9 cellular contexts compared by ENCODE assay signal in genomic region chr12:54017845-54018607, GRCh38. TPM values are rescaled to one million over a fixed set of nuclear protein-coding genes. Genes with fewer than 3 reads are reported as not detected.
DNase-seq lines count a peak whose midpoint lies in the region; ATAC-seq and TF ChIP-seq lines count a peak whose summit lies in the region.
"Had no signal": no experiment of that assay in that cellular context is flagged by ENCODE, and none has a peak within 500 bp of the region (broad histone marks: within the 10 kb centered on the region; RNA-seq: fewer than 3 reads in every experiment).

No MANE protein-coding gene starts in this region.

- DNase-seq in DMS53 treated with DMSO at 0.1 percent for 48 hours (lab: John Stamatoyannopoulos, UW; ENCODE audit: unreplicated experiment): peak; percentile 67
- DNase-seq in Jurkat, Clone E6-1 (ENCODE audit: low read depth, low spot score): peak; percentile 95
- DNase-seq in RPMI7951 (ENCODE audit: low read depth): peak; percentile 94
- peak; percentile 70 for DNase-seq in activated gamma-delta T cell (lab: John Stamatoyannopoulos, UW)
- peak; percentile 79 for DNase-seq in glutamatergic neuron
- peak; percentile 79 to 87 for DNase-seq in tibial nerve (ENCODE audit: low spot score in 2 of 2)

- H3K27ac Mint-ChIP-seq in glutamatergic neuron (ENCODE audit: unreplicated experiment): no peak overlapping the region

- H3K27me3 Mint-ChIP-seq in glutamatergic neuron (ENCODE audit: unreplicated experiment): peaks cover 46% of the 10 kb centered on the region

- H3K9me3 Mint-ChIP-seq in glutamatergic neuron (ENCODE audit: unreplicated experiment): peaks cover 4% of the 10 kb centered on the region

- H2AFZ ChIP-seq in parathyroid adenoma: peak overlapping the region; percentile 56

- H3K79me2 ChIP-seq in parathyroid adenoma: no peaks in the 10 kb centered on the region

- H3K4me3 Mint-ChIP-seq in glutamatergic neuron (ENCODE audit: unreplicated experiment): peak overlapping the region; percentile 88

- no peaks in the 10 kb centered on the region for H3K4me1 ChIP-seq in parathyroid adenoma
- H3K4me1 ChIP-seq in tibial nerve: peaks cover 0 to 82% (median 21%) of the 10 kb centered on the region in 4 donors

- TF ChIP-seq EP300 in tibial nerve (IDR thresholded peaks at IDR 0.05): peak in 1 of 2 donors; percentile 95

- peak overlapping the region; percentile 86 for H3K4me3 ChIP-seq in Jurkat, Clone E6-1 (ENCODE audit: low read length)
- H3K4me3 ChIP-seq in parathyroid adenoma (ENCODE audit: low read depth, low read length): peak overlapping the region; percentile 41
- peak overlapping the region; percentile 53 to 74 (median 62) for H3K4me3 ChIP-seq in tibial nerve

- H3K27ac ChIP-seq in parathyroid adenoma: no peak overlapping the region
- H3K27ac ChIP-seq in tibial nerve: peak overlapping the region; percentile 87 to 99 (median 96)
- H3K27ac ChIP-seq: neutrophil had no signal

- no peak for TF ChIP-seq CTCF in glutamatergic neuron (IDR thresholded peaks at IDR 0.05; ENCODE audit: partially characterized antibody, unreplicated experiment)
- TF ChIP-seq CTCF in parathyroid adenoma (IDR thresholded peaks at IDR 0.05): no peak
- no peak for TF ChIP-seq CTCF in tibial nerve (IDR thresholded peaks at IDR 0.05)

- TF ChIP-seq POLR2A in tibial nerve (IDR thresholded peaks at IDR 0.05): peak; percentile 41 to 77

- WGBS in tibial nerve, 2 donors: 3 to 5% methylated on average over 35 to 36 of the region's 41 CpGs

- H3K27me3 ChIP-seq in parathyroid adenoma (ENCODE audit: control insufficient read depth, insufficient read depth, low read length) (peaks cover 16% of the 10 kb centered on the region), tibial nerve (peaks cover 0 to 41% of the 10 kb centered on the region in 2 donors)

- ATAC-seq in GM21529 (IDR thresholded peaks at IDR 0.05; ENCODE audit: unreplicated experiment): peak; percentile 73

- H3K4me1 Mint-ChIP-seq in glutamatergic neuron (ENCODE audit: low read depth, unreplicated experiment): peaks cover 9% of the 10 kb centered on the region

- H3K36me3 Mint-ChIP-seq in glutamatergic neuron (ENCODE audit: unreplicated experiment): no peaks in the 10 kb centered on the region

- H3K9ac ChIP-seq in parathyroid adenoma: no peak overlapping the region

- H3K36me3 ChIP-seq in parathyroid adenoma (ENCODE audit: control insufficient read depth, insufficient read depth, low read length) (no peaks in the 10 kb centered on the region), tibial nerve (no peaks in the 10 kb centered on the region)
- H3K36me3 ChIP-seq: neutrophil had no signal

- peak overlapping the region; percentile 50 for H3K4me2 ChIP-seq in parathyroid adenoma (ENCODE audit: low read length)

- no peaks in the 10 kb centered on the region for H3K9me3 ChIP-seq in parathyroid adenoma (ENCODE audit: control insufficient read depth, low read length)
- H3K9me3 ChIP-seq in tibial nerve: no peaks in the 10 kb centered on the region
- H3K9me3 ChIP-seq: neutrophil had no signal

RNA-seq across cellular contexts. Expression of gene HOXC8, which starts 9.2 kb away (rescaled TPM):
- 1.1 TPM for polyA plus RNA-seq in Jurkat, Clone E6-1 (2012; ENCODE audit: insufficient read depth, insufficient read length)
- 0.88 and 1.8 TPM in 2 replicates for total RNA-seq in RPMI7951 (2014; rRNA removed; shearing (Covaris generic))
- total RNA-seq in glutamatergic neuron (ENCODE audit: unreplicated experiment) (not detected), tibial nerve (1 to 10 TPM in 3 of 4 donors, under 1 TPM in 1; 0.98 to 2.3 (median 2.0) TPM)

RNA-seq across cellular contexts. Expression of gene HOXC6, which starts 10.2 kb away (rescaled TPM):
- not detected for polyA plus RNA-seq in Jurkat, Clone E6-1 (2012; ENCODE audit: insufficient read depth, insufficient read length)
- 0.84 and 1.5 TPM in 2 replicates for total RNA-seq in RPMI7951 (2014; rRNA removed; shearing (Covaris generic))
- total RNA-seq in glutamatergic neuron (ENCODE audit: unreplicated experiment): 0.32 TPM
- 10 to 100 TPM in 1 of 4 donors, 1 to 10 TPM in 3; 3.6 to 17.3 (median 7.2) TPM for total RNA-seq in tibial nerve

RNA-seq across cellular contexts. Expression of gene HOXC5, which starts 14.8 kb away (rescaled TPM):
- not detected for polyA plus RNA-seq in Jurkat, Clone E6-1 (2012; ENCODE audit: insufficient read depth, insufficient read length)
- total RNA-seq in RPMI7951 (2014; rRNA removed; shearing (Covaris generic)): 0.78 and 2.0 TPM in 2 replicates
- total RNA-seq in glutamatergic neuron (ENCODE audit: unreplicated experiment) (not detected), tibial nerve (1 to 10 TPM; 1.4 to 2.7 (median 1.7) TPM)

RNA-seq across cellular contexts. Expression of gene HOXC9, which starts 18.1 kb away (rescaled TPM):
- 0.77 TPM for polyA plus RNA-seq in Jurkat, Clone E6-1 (2012; ENCODE audit: insufficient read depth, insufficient read length)
- total RNA-seq in RPMI7951 (2014; rRNA removed; shearing (Covaris generic)): 4.3 and 5.9 TPM in 2 replicates
- total RNA-seq in glutamatergic neuron (ENCODE audit: unreplicated experiment) (not detected), tibial nerve (10 to 100 TPM in 1 of 4 donors, 1 to 10 TPM in 3; 4.4 to 10.5 (median 7.9) TPM)

RNA-seq across cellular contexts. Expression of gene HOXC10, which starts 33.1 kb away (rescaled TPM):
- polyA plus RNA-seq in Jurkat, Clone E6-1 (2012; ENCODE audit: insufficient read depth, insufficient read length): 22.8 TPM
- total RNA-seq in RPMI7951 (2014; rRNA removed; shearing (Covaris generic)): 4.0 and 5.1 TPM in 2 replicates
- total RNA-seq in glutamatergic neuron (ENCODE audit: unreplicated experiment) (not detected), tibial nerve (1 to 10 TPM; 1.7 to 6.1 (median 2.5) TPM)
